18 cellular contexts compared by ENCODE assay signal in the genomic region with DNA sequence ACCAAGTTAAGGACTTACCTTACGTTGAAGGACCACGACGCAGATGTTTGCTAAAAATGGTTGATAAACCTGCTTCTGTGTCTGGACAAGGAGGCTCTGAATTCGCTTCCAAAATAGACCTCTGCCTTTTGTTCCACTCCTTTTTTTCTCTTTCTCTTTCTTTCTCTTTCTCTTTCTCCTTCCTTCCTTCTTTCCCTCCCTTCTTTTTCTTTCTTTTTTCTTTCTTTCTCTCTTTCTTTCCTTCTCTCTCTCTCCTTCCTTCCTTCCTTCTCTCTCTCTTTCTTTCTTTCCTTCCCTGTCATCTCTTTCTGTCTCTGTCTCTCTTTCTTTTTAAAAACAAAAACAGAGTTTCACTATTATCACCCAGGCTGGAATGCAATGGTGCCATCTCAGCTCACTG.
DNase-seq lines count a peak whose midpoint lies in the region; ATAC-seq and TF ChIP-seq lines count a peak whose summit lies in the region.
"Had no signal": no experiment of that assay in that cellular context is flagged by ENCODE, and none has a peak within 500 bp of the region (broad histone marks: within the 10 kb centered on the region; RNA-seq: fewer than 3 reads in every experiment).

No MANE protein-coding gene starts in this region.

- no peaks in the 10 kb centered on the region for H3K9me3 Mint-ChIP-seq in T-helper 1 cell treated with Interleukin-12 subunit alpha and Interleukin-12 subunit beta and Interleukin-4 antibody, amounts not matched to agents 30 μg/mL and 1 μg/mL, for 36 hours
- no peaks in the 10 kb centered on the region for H3K9me3 Mint-ChIP-seq in activated T-helper 17 cell treated with anti-CD3 and anti-CD28 coated beads, Interleukin-2, amount 50 U/mL, for 72 hours
- H3K9me3 Mint-ChIP-seq in osteocyte (ENCODE audit: unreplicated experiment) (no peaks in the 10 kb centered on the region), nephron progenitor cell (no peaks in the 10 kb centered on the region)
- H3K9me3 Mint-ChIP-seq in stimulated activated effector memory CD8-positive, alpha-beta T cell treated with anti-CD3 and anti-CD28 coated beads, Interleukin-12 subunit alpha, Interleukin-12 subunit beta, amount 100 ng/mL, for 72 hours, result peaks cover 3% of the 10 kb centered on the region

- H2BK120ac ChIP-seq in IMR-90 (ENCODE audit: low read depth, low read length), result 0 out of 2 replicates have a peak overlapping the region, but pooled peaks have one; percentile 43

- H3K4me1 Mint-ChIP-seq in T-helper 1 cell treated with Interleukin-12 subunit alpha and Interleukin-12 subunit beta and Interleukin-4 antibody, amounts not matched to agents 30 μg/mL and 1 μg/mL, for 36 hours (ENCODE audit: low read depth), result peaks cover 19% of the 10 kb centered on the region
- H3K4me1 Mint-ChIP-seq in activated T-helper 17 cell treated with anti-CD3 and anti-CD28 coated beads, Interleukin-2, amount 50 U/mL, for 72 hours, result peaks cover 8% of the 10 kb centered on the region
- H3K4me1 Mint-ChIP-seq in osteocyte (ENCODE audit: unreplicated experiment) (peaks cover 45% of the 10 kb centered on the region), nephron progenitor cell (peaks cover 13% of the 10 kb centered on the region)
- H3K4me1 Mint-ChIP-seq in stimulated activated effector memory CD8-positive, alpha-beta T cell treated with anti-CD3 and anti-CD28 coated beads, Interleukin-12 subunit alpha, Interleukin-12 subunit beta, amount 100 ng/mL, for 72 hours, result peaks cover 13% of the 10 kb centered on the region

- no peak overlapping the region; the same call in 1 of the 2 replicates for H3K14ac ChIP-seq in IMR-90 (replicated peaks; ENCODE audit: low read depth, low read length)

- ATAC-seq in IMR-90 (ENCODE audit: low read depth), result no peak
- ATAC-seq in activated T-helper 17 cell treated with anti-CD3 and anti-CD28 coated beads, Interleukin-2, amount 50 U/mL, for 72 hours (replicated peaks), result no peak
- no peak for ATAC-seq in stimulated activated effector memory CD8-positive, alpha-beta T cell treated with anti-CD3 and anti-CD28 coated beads, Interleukin-12 subunit alpha, Interleukin-12 subunit beta, amount 100 ng/mL, for 72 hours

- H3K27ac ChIP-seq in IMR-90 (ENCODE audit: insufficient read depth, low read length) (no peak overlapping the region), ascending aorta (no peak overlapping the region)
- H3K27ac ChIP-seq: BLaER1, SJSA1 had no signal

- no peak for TF ChIP-seq RAD21 in IMR-90 (IDR thresholded peaks at IDR 0.05; ENCODE audit: low read length)

- H3K9me1 ChIP-seq in IMR-90 (ENCODE audit: insufficient read depth, low read length), result peaks cover 5% of the 10 kb centered on the region; the same call in 1 of the 2 replicates

- no peaks in the 10 kb centered on the region for H3K79me1 ChIP-seq in IMR-90 (ENCODE audit: low read depth in 1 of 2, low read length in 2 of 2)

- H2AFZ ChIP-seq in IMR-90 (replicated peaks; ENCODE audit: low read length, poor library complexity), result no peak overlapping the region

- POLR2A ChIA-PET in IMR-90 (lab: Charles Lee; ENCODE audit: unreplicated experiment), result no interaction called here

- no peaks in the 10 kb centered on the region for H3K36me3 Mint-ChIP-seq in T-helper 1 cell treated with Interleukin-12 subunit alpha and Interleukin-12 subunit beta and Interleukin-4 antibody, amounts not matched to agents 30 μg/mL and 1 μg/mL, for 36 hours (ENCODE audit: low read depth)
- H3K36me3 Mint-ChIP-seq in activated T-helper 17 cell treated with anti-CD3 and anti-CD28 coated beads, Interleukin-2, amount 50 U/mL, for 72 hours (ENCODE audit: low read depth), result peaks cover 6% of the 10 kb centered on the region
- H3K36me3 Mint-ChIP-seq in osteocyte (ENCODE audit: unreplicated experiment) (no peaks in the 10 kb centered on the region), nephron progenitor cell (ENCODE audit: low read depth) (no peaks in the 10 kb centered on the region)
- H3K36me3 Mint-ChIP-seq in stimulated activated effector memory CD8-positive, alpha-beta T cell treated with anti-CD3 and anti-CD28 coated beads, Interleukin-12 subunit alpha, Interleukin-12 subunit beta, amount 100 ng/mL, for 72 hours, result peaks cover 6% of the 10 kb centered on the region
- H3K36me3 Mint-ChIP-seq: CD4-positive, alpha-beta memory T cell had no signal

- no peak overlapping the region for H3K23ac ChIP-seq in IMR-90 (ENCODE audit: low read depth, low read length)

- no peak overlapping the region for H2AK9ac ChIP-seq in IMR-90 (replicated peaks; ENCODE audit: low read depth, low read length, poor library complexity)

- DNase-seq in T-helper 1 cell (no peak), IMR-90 (no peak), osteocyte (ENCODE audit: extremely low spot score, unreplicated experiment) (no peak), nephron progenitor cell (no peak), ascending aorta (ENCODE audit: low spot score in 2 of 2) (no peak)
- DNase-seq in stimulated activated effector memory CD8-positive, alpha-beta T cell treated with anti-CD3 and anti-CD28 coated beads, Interleukin-12 subunit alpha, Interleukin-12 subunit beta, amount 100 ng/mL, for 72 hours (ENCODE audit: low spot score in 2 of 2), result no peak
- DNase-seq: 8988T; CD4-positive, alpha-beta memory T cell; GOT3; NCI-H1105 treated with DMSO at 0.1 percent for 48 hours; NCI-H1694; NCI-H2081 treated with DMSO at 0.1 percent for 48 hours; NCI-H446 treated with DMSO at 0.1 percent for 48 hours; NCI-H82 had no signal

- no peak overlapping the region for H2BK5ac ChIP-seq in IMR-90 (ENCODE audit: low read depth, low read length, poor library complexity, severe bottlenecking)

- WGBS in IMR-90 (ENCODE audit: extremely low coverage in 2 of 2, insufficient read length in 1 of 2), 2 experiments, result no CpG with 5 or more reads among the region's 4 CpGs

- no peaks in the 10 kb centered on the region for H4K20me1 ChIP-seq in IMR-90 (ENCODE audit: insufficient read depth, low read length)
- H4K20me1 ChIP-seq: BLaER1 had no signal

- H3K9me3 ChIP-seq in IMR-90 (ENCODE audit: control insufficient read depth, insufficient read depth, low read length) (no peaks in the 10 kb centered on the region), ascending aorta (no peaks in the 10 kb centered on the region)
- H3K9me3 ChIP-seq: BLaER1, SJSA1 had no signal

- no peak overlapping the region for H2BK15ac ChIP-seq in IMR-90 (ENCODE audit: low read depth, low read length)

- peak overlapping the region; percentile 76 for H2BK20ac ChIP-seq in IMR-90 (ENCODE audit: low read depth, low read length)

- H3K18ac ChIP-seq in IMR-90 (ENCODE audit: low read depth, low read length), result no peak overlapping the region

- H3K27me3 Mint-ChIP-seq in T-helper 1 cell treated with Interleukin-12 subunit alpha and Interleukin-12 subunit beta and Interleukin-4 antibody, amounts not matched to agents 30 μg/mL and 1 μg/mL, for 36 hours (ENCODE audit: low read depth), result no peaks in the 10 kb centered on the region
- H3K27me3 Mint-ChIP-seq in activated T-helper 17 cell treated with anti-CD3 and anti-CD28 coated beads, Interleukin-2, amount 50 U/mL, for 72 hours, result no peaks in the 10 kb centered on the region
- H3K27me3 Mint-ChIP-seq in osteocyte (ENCODE audit: unreplicated experiment), result no peaks in the 10 kb centered on the region
- peaks cover 9% of the 10 kb centered on the region for H3K27me3 Mint-ChIP-seq in nephron progenitor cell (ENCODE audit: low read depth, poor library complexity)
- H3K27me3 Mint-ChIP-seq: CD4-positive, alpha-beta memory T cell had no signal

- peak overlapping the region in 1 of 2 experiments; percentile 54; a peak in 1 of 4 replicates for H4K8ac ChIP-seq in IMR-90 (ENCODE audit: low read depth in 2 of 2, low read length in 2 of 2)

- H3K4me1 ChIP-seq in IMR-90 (ENCODE audit: control insufficient read depth, insufficient read depth, low read length) (peaks cover 10% of the 10 kb centered on the region), ascending aorta (peaks cover 3 to 7% of the 10 kb centered on the region in 2 donors)

- no peak overlapping the region for H3K9ac ChIP-seq in IMR-90 (ENCODE audit: low read depth, low read length)
- H3K9ac ChIP-seq: BLaER1 had no signal

- H3K56ac ChIP-seq in IMR-90 (ENCODE audit: extremely low read depth, insufficient read depth, low read length), result no peak overlapping the region

- no peak overlapping the region for H4K91ac ChIP-seq in IMR-90 (ENCODE audit: insufficient read depth, low read depth, low read length)

- TF ChIP-seq POLR2A in IMR-90 (IDR thresholded peaks at IDR 0.05; ENCODE audit: low read depth, low read length), result no peak

- CTCF ChIA-PET in IMR-90 (lab: Yijun Ruan, JAX), result no interaction called here

- no peak overlapping the region for H2AK5ac ChIP-seq in IMR-90 (ENCODE audit: low read depth, low read length)

- dilution Hi-C loops in IMR-90 (cut with HindIII; ENCODE audit: low sequenced_read_pairs, unreplicated experiment), result no loop called here

- in situ Hi-C loops in IMR-90 (cut with MboI; ENCODE audit: low sequenced_read_pairs), result no loop called here

- H3K36me3 ChIP-seq in IMR-90 (ENCODE audit: control insufficient read depth, insufficient read depth, low read length) (no peaks in the 10 kb centered on the region), ascending aorta (no peaks in the 10 kb centered on the region)
- H3K36me3 ChIP-seq: BLaER1, SJSA1 had no signal

- H3K27ac Mint-ChIP-seq in T-helper 1 cell treated with Interleukin-12 subunit alpha and Interleukin-12 subunit beta and Interleukin-4 antibody, amounts not matched to agents 30 μg/mL and 1 μg/mL, for 36 hours, result peak overlapping the region; percentile 10
- peak overlapping the region; percentile 63 for H3K27ac Mint-ChIP-seq in activated T-helper 17 cell treated with anti-CD3 and anti-CD28 coated beads, Interleukin-2, amount 50 U/mL, for 72 hours
- peak overlapping the region; percentile 34 for H3K27ac Mint-ChIP-seq in osteocyte (ENCODE audit: unreplicated experiment)
- H3K27ac Mint-ChIP-seq in nephron progenitor cell, result no peak overlapping the region
- no peak overlapping the region for H3K27ac Mint-ChIP-seq in stimulated activated effector memory CD8-positive, alpha-beta T cell treated with anti-CD3 and anti-CD28 coated beads, Interleukin-12 subunit alpha, Interleukin-12 subunit beta, amount 100 ng/mL, for 72 hours
- H3K27ac Mint-ChIP-seq: CD4-positive, alpha-beta memory T cell had no signal

- H4K5ac ChIP-seq in IMR-90 (ENCODE audit: low read depth, low read length), result no peak overlapping the region

- no peaks in the 10 kb centered on the region for H3K27me3 ChIP-seq in IMR-90 (ENCODE audit: control insufficient read depth, insufficient read depth, low read length)
- H3K27me3 ChIP-seq in ascending aorta, result no peaks in the 10 kb centered on the region
- H3K27me3 ChIP-seq: BLaER1, SJSA1 had no signal

- H3K4me3 Mint-ChIP-seq in T-helper 1 cell treated with Interleukin-12 subunit alpha and Interleukin-12 subunit beta and Interleukin-4 antibody, amounts not matched to agents 30 μg/mL and 1 μg/mL, for 36 hours, result no peak overlapping the region
- H3K4me3 Mint-ChIP-seq in activated T-helper 17 cell treated with anti-CD3 and anti-CD28 coated beads, Interleukin-2, amount 50 U/mL, for 72 hours, result no peak overlapping the region
- H3K4me3 Mint-ChIP-seq in osteocyte (ENCODE audit: unreplicated experiment) (no peak overlapping the region), nephron progenitor cell (no peak overlapping the region)
- H3K4me3 Mint-ChIP-seq in stimulated activated effector memory CD8-positive, alpha-beta T cell treated with anti-CD3 and anti-CD28 coated beads, Interleukin-12 subunit alpha, Interleukin-12 subunit beta, amount 100 ng/mL, for 72 hours, result no peak overlapping the region

- no peak for TF ChIP-seq CTCF in IMR-90 (conservative IDR thresholded peaks at IDR 0.05; ENCODE audit: low read depth, low read length)
- TF ChIP-seq CTCF in osteocyte (IDR thresholded peaks at IDR 0.05), result no peak
- no peak for TF ChIP-seq CTCF in nephron progenitor cell (IDR thresholded peaks at IDR 0.05)
- TF ChIP-seq CTCF in ascending aorta (IDR thresholded peaks at IDR 0.05), result no peak

- H3K4me3 ChIP-seq in IMR-90 (ENCODE audit: insufficient read depth, low read depth, low read length), result no peak overlapping the region
- H3K4me3 ChIP-seq in ascending aorta, result no peak overlapping the region
- H3K4me3 ChIP-seq: BLaER1, SJSA1 had no signal

- H3K4ac ChIP-seq in IMR-90 (ENCODE audit: low read depth, low read length), result peak overlapping the region; percentile 59; the same call in 1 of the 2 replicates

- no peak overlapping the region for H3K4me2 ChIP-seq in IMR-90 (ENCODE audit: low read depth, low read length)
- H3K4me2 ChIP-seq: BLaER1 had no signal

- intact Hi-C loops in IMR-90 (cut with micrococcal nuclease), result no loop called here
- intact Hi-C loops in ascending aorta (cut with DNase I), result no loop called here

- BruUV-seq in IMR-90 (replicated peaks; lab: Mats Ljungman, UMichigan), result no TSS peak

Comparison
In these comparisons a context has a peak if more than half of its experiments do, and no peak if none do; other contexts are left out.
1. H3K27ac Mint-ChIP-seq: peak in T-helper 1 cell treated with Interleukin-12 subunit alpha and Interleukin-12 subunit beta and Interleukin-4 antibody, amounts not matched to agents 30 μg/mL and 1 μg/mL, for 36 hours (single experiment), activated T-helper 17 cell treated with anti-CD3 and anti-CD28 coated beads, Interleukin-2, amount 50 U/mL, for 72 hours (single experiment) and osteocyte (single experiment); none in nephron progenitor cell (single experiment) and stimulated activated effector memory CD8-positive, alpha-beta T cell treated with anti-CD3 and anti-CD28 coated beads, Interleukin-12 subunit alpha, Interleukin-12 subunit beta, amount 100 ng/mL, for 72 hours (single experiment).